Comparison of ENCODE assay signal across 7 cellular contexts in genomic region chr1:243482237-243483022, GRCh38.
A peak's percentile ranks its signal among the peaks of the same experiment; 100 is the strongest.
DNase-seq lines count a peak whose midpoint lies in the region; ATAC-seq and TF ChIP-seq lines count a peak whose summit lies in the region.

No MANE protein-coding gene starts in this region.

- no peak overlapping the region for H3K27ac Mint-ChIP-seq in T-cell

- peaks cover 5% of the 10 kb centered on the region for H3K36me3 Mint-ChIP-seq in T-cell

- CTCF ChIA-PET in HCT116 (lab: Charles Lee) (no interaction called here), T-cell (lab: Charles Lee) (no interaction called here)

- peaks cover 2 to 17% of the 10 kb centered on the region in 2 experiments; a peak in 3 of 4 replicates for H3K4me1 ChIP-seq in HCT116 (ENCODE audit: control insufficient read depth in 1 of 2, insufficient read depth in 2 of 2, low read length in 2 of 2)
- peaks cover 5 to 20% (median 7%) of the 10 kb centered on the region in 3 donors for H3K4me1 ChIP-seq in esophagus squamous epithelium

- BruUV-seq in HCT116 (replicated peaks; lab: Mats Ljungman, UMichigan) = no TSS peak

- POLR2A ChIA-PET in HCT116 (lab: Charles Lee) = no interaction called here
- POLR2A ChIA-PET in T-cell (lab: Charles Lee) = no interaction called here

- peak overlapping the region; percentile 61 to 81 (median 78) for H3K4me3 Mint-ChIP-seq in T-cell

- H3K79me2 ChIP-seq in HCT116 (ENCODE audit: insufficient read depth, low read length) = no peaks in the 10 kb centered on the region

- DNase-seq in HCT116 (ENCODE audit: low read depth, low spot score) (no peak), T-cell (peak in 1 of 34 experiments; percentile 16), esophagus squamous epithelium (lab: John Stamatoyannopoulos, UW) (no peak), omental fat pad (ENCODE audit: low spot score) (no peak), cortex of kidney (lab: John Stamatoyannopoulos, UW) (no peak)

- no peak overlapping the region for H3K27ac ChIP-seq in HCT116 (ENCODE audit: low read depth, low read length)
- no peak overlapping the region for H3K27ac ChIP-seq in esophagus squamous epithelium

- ATAC-seq in HCT116 (0 out of 2 replicates have a peak, but pooled peaks have one; percentile 26), T-cell (replicated peaks in 1 of 4) (peak; percentile 22 to 55 (median 49)), omental fat pad (ENCODE audit: low FRiP score) (peak; percentile 67), HG02884 (IDR thresholded peaks at IDR 0.05; ENCODE audit: unreplicated experiment) (no peak), GM18907 (IDR thresholded peaks at IDR 0.05; ENCODE audit: unreplicated experiment) (no peak)

- H4K20me1 ChIP-seq in HCT116 (ENCODE audit: insufficient read depth) = no peaks in the 10 kb centered on the region

- H3K36me3 ChIP-seq in HCT116 (ENCODE audit: control insufficient read depth in 1 of 2, insufficient read depth in 2 of 2, low read length in 2 of 2) = no peaks in the 10 kb centered on the region
- H3K36me3 ChIP-seq in esophagus squamous epithelium = peaks cover 0 to 8% (median 7%) of the 10 kb centered on the region in 3 donors

- H3K4me3 ChIP-seq in HCT116 (replicated peaks in 1 of 2; ENCODE audit: low read depth in 1 of 2, low read length in 2 of 2) = no peak overlapping the region
- H3K4me3 ChIP-seq in esophagus squamous epithelium = peak overlapping the region; percentile 10 to 62 (median 34)

- intact Hi-C loops in HCT116 (cut with micrococcal nuclease) (no loop called here), esophagus squamous epithelium (cut with DNase I) (no loop called here)

- TF ChIP-seq RAD21 in HCT116 (IDR thresholded peaks at IDR 0.05; ENCODE audit: low read depth) = no peak

- H3K27me3 ChIP-seq in HCT116 (ENCODE audit: insufficient read depth, low read length) (no peaks in the 10 kb centered on the region), esophagus squamous epithelium (no peaks in the 10 kb centered on the region)

- no peak overlapping the region for H3K4me2 ChIP-seq in HCT116 (ENCODE audit: low read length)

- H3K27me3 Mint-ChIP-seq in T-cell = no peaks in the 10 kb centered on the region

- no peak for TF ChIP-seq CTCF in HCT116 (IDR thresholded peaks at IDR 0.05 in 2 of 3, conservative IDR thresholded peaks at IDR 0.05 in 1 of 3; ENCODE audit: borderline replicate concordance in 1 of 3, insufficient read depth in 1 of 3, low read depth in 2 of 3, low read length in 2 of 3)
- TF ChIP-seq CTCF in esophagus squamous epithelium (IDR thresholded peaks at IDR 0.05) = no peak
- TF ChIP-seq CTCF in omental fat pad (IDR thresholded peaks at IDR 0.05) = no peak

- H3K9me2 ChIP-seq in HCT116 (ENCODE audit: insufficient read depth) = no peaks in the 10 kb centered on the region

- no peak overlapping the region for H3K9ac ChIP-seq in HCT116 (ENCODE audit: low read length)

- RAD21 ChIA-PET in HCT116 (lab: Charles Lee; ENCODE audit: low non-redundant PET in 1 of 2, low total read pairs in 2 of 2, uncharacterized antibody in 2 of 2, unreplicated experiment in 2 of 2) = no interaction called here

- TF ChIP-seq POLR2A in HCT116 (IDR thresholded peaks at IDR 0.05; ENCODE audit: borderline replicate concordance, extremely low read depth, insufficient read depth, insufficient read length) (no peak), esophagus squamous epithelium (IDR thresholded peaks at IDR 0.05) (no peak)

- H3K9me3 Mint-ChIP-seq in T-cell = peaks cover 0 to 4% (median 0%) of the 10 kb centered on the region in 3 donors

- no peak overlapping the region for H2AFZ ChIP-seq in HCT116 (ENCODE audit: low read depth, low read length, poor library complexity, severe bottlenecking)

- WGBS in esophagus squamous epithelium, 2 donors = 48 to 57% methylated on average over 12 to 15 of the region's 24 CpGs

- H3K4me1 Mint-ChIP-seq in T-cell = peaks cover 16 to 28% (median 26%) of the 10 kb centered on the region in 3 donors

- H3K9me3 ChIP-seq in HCT116 (ENCODE audit: control insufficient read depth in 1 of 2, insufficient read depth in 1 of 2, low read depth in 1 of 2, low read length in 2 of 2) (no peaks in the 10 kb centered on the region), esophagus squamous epithelium (no peaks in the 10 kb centered on the region)

TF ChIP-seq in HCT116, 20 proteins besides CTCF, POLR2A, EP300 and RAD21:
- TF ChIP-seq, protein P1, sequence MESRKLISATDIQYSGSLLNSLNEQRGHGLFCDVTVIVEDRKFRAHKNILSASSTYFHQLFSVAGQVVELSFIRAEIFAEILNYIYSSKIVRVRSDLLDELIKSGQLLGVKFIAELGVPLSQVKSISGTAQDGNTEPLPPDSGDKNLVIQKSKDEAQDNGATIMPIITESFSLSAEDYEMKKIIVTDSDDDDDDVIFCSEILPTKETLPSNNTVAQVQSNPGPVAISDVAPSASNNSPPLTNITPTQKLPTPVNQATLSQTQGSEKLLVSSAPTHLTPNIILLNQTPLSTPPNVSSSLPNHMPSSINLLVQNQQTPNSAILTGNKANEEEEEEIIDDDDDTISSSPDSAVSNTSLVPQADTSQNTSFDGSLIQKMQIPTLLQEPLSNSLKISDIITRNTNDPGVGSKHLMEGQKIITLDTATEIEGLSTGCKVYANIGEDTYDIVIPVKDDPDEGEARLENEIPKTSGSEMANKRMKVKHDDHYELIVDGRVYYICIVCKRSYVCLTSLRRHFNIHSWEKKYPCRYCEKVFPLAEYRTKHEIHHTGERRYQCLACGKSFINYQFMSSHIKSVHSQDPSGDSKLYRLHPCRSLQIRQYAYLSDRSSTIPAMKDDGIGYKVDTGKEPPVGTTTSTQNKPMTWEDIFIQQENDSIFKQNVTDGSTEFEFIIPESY (IDR thresholded peaks at IDR 0.05; ENCODE audit: extremely low read depth, insufficient replicate concordance, low read length) = no peak
- no peak for TF ChIP-seq TCF7L2 (IDR thresholded peaks at IDR 0.05; ENCODE audit: borderline replicate concordance, extremely low read depth, insufficient read depth, insufficient read length)
- TF ChIP-seq ZFX (IDR thresholded peaks at IDR 0.05) = no peak
- no peak for TF ChIP-seq ELF1 (IDR thresholded peaks at IDR 0.05; ENCODE audit: borderline replicate concordance, low read depth)
- no peak for TF ChIP-seq SIN3A (IDR thresholded peaks at IDR 0.05; ENCODE audit: low read depth)
- TF ChIP-seq EZH2 (IDR thresholded peaks at IDR 0.05) = no peak
- no peak for TF ChIP-seq POLR2AphosphoS5 (IDR thresholded peaks at IDR 0.05; ENCODE audit: low read depth, low read length)
- TF ChIP-seq CEBPB (IDR thresholded peaks at IDR 0.05; ENCODE audit: low read depth) = no peak
- no peak for TF ChIP-seq EGR1 (IDR thresholded peaks at IDR 0.05; ENCODE audit: low read depth)
- no peak for TF ChIP-seq MAX (IDR thresholded peaks at IDR 0.05)

Comparison
In these comparisons a context has a peak if more than half of its experiments do, and no peak if none do; other contexts are left out.
1. ATAC-seq: peak in HCT116 (single experiment), T-cell (4 of 4) and omental fat pad (single experiment); none in HG02884 (single experiment) and GM18907 (single experiment).
2. H3K4me3 ChIP-seq: peak in esophagus squamous epithelium (4 of 4); none in HCT116 (0 of 2).